In genomic region chr5:169442354-169443248, GRCh38 we compare ENCODE assay signal across 16 cellular contexts.
DNase-seq lines count a peak whose midpoint lies in the region; ATAC-seq and TF ChIP-seq lines count a peak whose summit lies in the region.
"Had no signal": no experiment of that assay in that cellular context is flagged by ENCODE, and none has a peak within 500 bp of the region (broad histone marks: within the 10 kb centered on the region; RNA-seq: fewer than 3 reads in every experiment).

No MANE protein-coding gene starts in this region.

- DNase-seq in left ventricle myocardium superior (no peak), right atrium auricular region (ENCODE audit: low spot score) (no peak), dedifferentiated amniotic fluid mesenchymal stem cell (ENCODE audit: extremely low spot score) (peak; percentile 29), T1000 (lab: John Stamatoyannopoulos, UW) (no peak), lower lobe of right lung (no peak), NCI-H2171 treated with DMSO at 0.1 percent for 48 hours (lab: John Stamatoyannopoulos, UW) (no peak)
- no peak for DNase-seq in activated CD4-positive, alpha-beta memory T cell treated with anti-CD3 and anti-CD28 coated beads, Interleukin-2, amount 10 ng/mL, durations not matched to agents 7 days and 5 days
- DNase-seq: activated naive CD8-positive, alpha-beta T cell treated with anti-CD3 and anti-CD28 coated beads for 36 hours; islet precursor cell; mesendoderm had no signal

- H3K4me3 Mint-ChIP-seq in activated CD4-positive, alpha-beta memory T cell treated with anti-CD3 and anti-CD28 coated beads, Interleukin-2, amount 10 ng/mL, durations not matched to agents 7 days and 5 days = no peak overlapping the region
- H3K4me3 Mint-ChIP-seq: activated naive CD8-positive, alpha-beta T cell treated with anti-CD3 and anti-CD28 coated beads for 36 hours; GM23338; stimulated activated effector memory CD8-positive, alpha-beta T cell treated with anti-CD3 and anti-CD28 coated beads, Interleukin-12 subunit alpha, Interleukin-12 subunit beta, amount 100 ng/mL, for 72 hours had no signal

- H3K4me3 ChIP-seq in right atrium auricular region (no peak overlapping the region), mesodermal cell (ENCODE audit: extremely low read depth, insufficient read depth, low read length, poor library complexity, severe bottlenecking) (no peak overlapping the region), lower lobe of right lung (no peak overlapping the region)
- H3K4me3 ChIP-seq: GM23338, prostate gland, tibial nerve had no signal

- H3K4me1 ChIP-seq in right atrium auricular region = peaks cover 0 to 18% of the 10 kb centered on the region in 2 donors
- H3K4me1 ChIP-seq in mesodermal cell (ENCODE audit: control insufficient read depth, insufficient read depth, low read length, poor library complexity, severe bottlenecking) = peaks cover 20% of the 10 kb centered on the region
- no peaks in the 10 kb centered on the region for H3K4me1 ChIP-seq in lower lobe of right lung
- H3K4me1 ChIP-seq: prostate gland had no signal

- no peaks in the 10 kb centered on the region for H3K36me3 ChIP-seq in right atrium auricular region
- no peaks in the 10 kb centered on the region for H3K36me3 ChIP-seq in mesodermal cell (ENCODE audit: control insufficient read depth, insufficient read depth, low read length)
- no peaks in the 10 kb centered on the region for H3K36me3 ChIP-seq in lower lobe of right lung
- H3K36me3 ChIP-seq: prostate gland, tibial nerve had no signal

- H3K4me1 Mint-ChIP-seq in activated CD4-positive, alpha-beta memory T cell treated with anti-CD3 and anti-CD28 coated beads, Interleukin-2, amount 10 ng/mL, durations not matched to agents 7 days and 5 days = no peaks in the 10 kb centered on the region
- H3K4me1 Mint-ChIP-seq: activated naive CD8-positive, alpha-beta T cell treated with anti-CD3 and anti-CD28 coated beads for 36 hours; GM23338; stimulated activated effector memory CD8-positive, alpha-beta T cell treated with anti-CD3 and anti-CD28 coated beads, Interleukin-12 subunit alpha, Interleukin-12 subunit beta, amount 100 ng/mL, for 72 hours had no signal

- intact Hi-C loops in left ventricle myocardium superior (cut with micrococcal nuclease) = no loop called here
- intact Hi-C loops in lower lobe of right lung (cut with DNase I) = no loop called here

- peaks cover 6% of the 10 kb centered on the region for H3K27me3 Mint-ChIP-seq in activated CD4-positive, alpha-beta memory T cell treated with anti-CD3 and anti-CD28 coated beads, Interleukin-2, amount 10 ng/mL, durations not matched to agents 7 days and 5 days

- WGBS in mesodermal cell (ENCODE audit: insufficient coverage in 2 of 2), 2 experiments = 81 to 100% methylated on average over 2 to 5 of the region's 7 CpGs

- TF ChIP-seq CTCF in right atrium auricular region (IDR thresholded peaks at IDR 0.05) = no peak
- TF ChIP-seq CTCF in lower lobe of right lung (IDR thresholded peaks at IDR 0.05) = no peak

- POLR2A ChIA-PET in activated CD4-positive, alpha-beta memory T cell treated with anti-CD3 and anti-CD28 coated beads, Interleukin-2, amount 10 ng/mL, durations not matched to agents 7 days and 5 days (lab: Charles Lee) = no interaction called here

- ATAC-seq in left ventricle myocardium superior (peak; percentile 61), lower lobe of right lung (no peak)
- ATAC-seq: esophagus mucosa; GM23338; stimulated activated effector memory CD8-positive, alpha-beta T cell treated with anti-CD3 and anti-CD28 coated beads, Interleukin-12 subunit alpha, Interleukin-12 subunit beta, amount 100 ng/mL, for 72 hours had no signal

- CTCF ChIA-PET in activated CD4-positive, alpha-beta memory T cell treated with anti-CD3 and anti-CD28 coated beads, Interleukin-2, amount 10 ng/mL, durations not matched to agents 7 days and 5 days (lab: Charles Lee) = interaction anchor here (0.6 kb wide), 1 partner anchor 299 kb away, joined by 3 read pairs; no protein-coding TSS in a partner anchor

- H3K27ac Mint-ChIP-seq in activated CD4-positive, alpha-beta memory T cell treated with anti-CD3 and anti-CD28 coated beads, Interleukin-2, amount 10 ng/mL, durations not matched to agents 7 days and 5 days = no peak overlapping the region
- H3K27ac Mint-ChIP-seq: activated naive CD8-positive, alpha-beta T cell treated with anti-CD3 and anti-CD28 coated beads for 36 hours; GM23338; stimulated activated effector memory CD8-positive, alpha-beta T cell treated with anti-CD3 and anti-CD28 coated beads, Interleukin-12 subunit alpha, Interleukin-12 subunit beta, amount 100 ng/mL, for 72 hours had no signal

- H3K9me3 ChIP-seq in right atrium auricular region = no peaks in the 10 kb centered on the region
- no peaks in the 10 kb centered on the region for H3K9me3 ChIP-seq in mesodermal cell (ENCODE audit: control insufficient read depth, low read length)
- H3K9me3 ChIP-seq in lower lobe of right lung = no peaks in the 10 kb centered on the region
- H3K9me3 ChIP-seq: prostate gland, tibial nerve had no signal

- H3K36me3 Mint-ChIP-seq in activated CD4-positive, alpha-beta memory T cell treated with anti-CD3 and anti-CD28 coated beads, Interleukin-2, amount 10 ng/mL, durations not matched to agents 7 days and 5 days (ENCODE audit: low read depth) = no peaks in the 10 kb centered on the region
- H3K36me3 Mint-ChIP-seq: activated naive CD8-positive, alpha-beta T cell treated with anti-CD3 and anti-CD28 coated beads for 36 hours; stimulated activated effector memory CD8-positive, alpha-beta T cell treated with anti-CD3 and anti-CD28 coated beads, Interleukin-12 subunit alpha, Interleukin-12 subunit beta, amount 100 ng/mL, for 72 hours had no signal

- no peaks in the 10 kb centered on the region for H3K9me3 Mint-ChIP-seq in activated CD4-positive, alpha-beta memory T cell treated with anti-CD3 and anti-CD28 coated beads, Interleukin-2, amount 10 ng/mL, durations not matched to agents 7 days and 5 days
- H3K9me3 Mint-ChIP-seq: activated naive CD8-positive, alpha-beta T cell treated with anti-CD3 and anti-CD28 coated beads for 36 hours; GM23338; stimulated activated effector memory CD8-positive, alpha-beta T cell treated with anti-CD3 and anti-CD28 coated beads, Interleukin-12 subunit alpha, Interleukin-12 subunit beta, amount 100 ng/mL, for 72 hours had no signal

- H3K27me3 ChIP-seq in right atrium auricular region (no peaks in the 10 kb centered on the region), lower lobe of right lung (ENCODE audit: low read depth) (no peaks in the 10 kb centered on the region)
- H3K27me3 ChIP-seq: tibial nerve had no signal

- no peak overlapping the region for H3K27ac ChIP-seq in right atrium auricular region
- peak overlapping the region; percentile 50 for H3K27ac ChIP-seq in mesodermal cell (ENCODE audit: low read depth, low read length, severe bottlenecking)
- H3K27ac ChIP-seq in lower lobe of right lung = no peak overlapping the region
- H3K27ac ChIP-seq: prostate gland had no signal
